16 cellular contexts compared by ENCODE assay signal in genomic region chr1:215890438-215890837, GRCh38.
DNase-seq lines count a peak whose midpoint lies in the region; ATAC-seq lines count a peak whose summit lies in the region.
"Had no signal": no experiment of that assay in that cellular context is flagged by ENCODE, and none has a peak within 500 bp of the region (broad histone marks: within the 10 kb centered on the region; RNA-seq: fewer than 3 reads in every experiment).

No MANE protein-coding gene starts in this region.

- H3K9me3 ChIP-seq in adipocyte (ENCODE audit: control insufficient read depth, low read length), result no peaks in the 10 kb centered on the region
- H3K9me3 ChIP-seq: esophagus squamous epithelium, spleen had no signal

- peak overlapping the region; percentile 44 for H3K4me3 ChIP-seq in adipocyte (ENCODE audit: low read length)
- H3K4me3 ChIP-seq: esophagus squamous epithelium, hepatocyte, spleen had no signal

- no peak overlapping the region for H3K9ac ChIP-seq in adipocyte (ENCODE audit: low read length)

- H3K36me3 ChIP-seq in adipocyte (ENCODE audit: control insufficient read depth, insufficient read depth, low read length, severe bottlenecking), result no peaks in the 10 kb centered on the region
- H3K36me3 ChIP-seq: esophagus squamous epithelium, spleen had no signal

- DNase-seq in adipocyte (ENCODE audit: low read depth) (no peak), HuH-7 (ENCODE audit: low spot score) (no peak), activated T-cell treated with anti-CD3 and anti-CD28 coated beads for 4 hours (no peak), DMS53 treated with DMSO at 0.1 percent for 48 hours (lab: John Stamatoyannopoulos, UW; ENCODE audit: unreplicated experiment) (no peak)
- DNase-seq: activated gamma-delta T cell treated with Interleukin-2 at 50 U/mL for 16 hours, Calu3, esophagus squamous epithelium, GF-D8, NCI-H345, posterior cingulate gyrus, spleen had no signal

- ATAC-seq in GM18519 (IDR thresholded peaks at IDR 0.05; ENCODE audit: low FRiP score, unreplicated experiment) (peak; percentile 59), GM21619 (IDR thresholded peaks at IDR 0.05; ENCODE audit: unreplicated experiment) (peak; percentile 59), HG03095 (IDR thresholded peaks at IDR 0.05; ENCODE audit: unreplicated experiment) (peak; percentile 62), GM18520 (IDR thresholded peaks at IDR 0.05; ENCODE audit: unreplicated experiment) (no peak)

- H3K27me3 ChIP-seq in adipocyte (replicated peaks; ENCODE audit: control insufficient read depth, insufficient read depth, low read length), result no peaks in the 10 kb centered on the region
- H3K27me3 ChIP-seq: esophagus squamous epithelium, spleen had no signal

- peaks cover 30% of the 10 kb centered on the region for H3K4me1 ChIP-seq in adipocyte (ENCODE audit: control insufficient read depth, insufficient read depth, low read length)
- H3K4me1 ChIP-seq: esophagus squamous epithelium, spleen had no signal
